1 cellular context compared by ENCODE assay signal in genomic region chr21:44984428-44984791, GRCh38.
A peak's percentile ranks its signal among the peaks of the same experiment; 100 is the strongest.
TF ChIP-seq lines count a peak whose summit lies in the region.

No MANE protein-coding gene starts in this region.

TF ChIP-seq in HepG2, 621 proteins besides CTCF, POLR2A, EP300 and RAD21 (continued from another document and continues in another):
- 0 out of 2 replicates have a peak, but pooled peaks have one; percentile 40 for TF ChIP-seq SNAPC4 (CRISPR knock-in tag; IDR thresholded peaks at IDR 0.05)
- no peak for TF ChIP-seq ZSCAN5A (CRISPR knock-in tag; IDR thresholded peaks at IDR 0.05; ENCODE audit: borderline replicate concordance)
- no peak for TF ChIP-seq ATF1 (CRISPR knock-in tag; IDR thresholded peaks at IDR 0.05)
- TF ChIP-seq BCL6 (CRISPR knock-in tag; IDR thresholded peaks at IDR 0.05), result no peak; the same call in 1 of the 2 replicates
- no peak for TF ChIP-seq SPEN (CRISPR knock-in tag; IDR thresholded peaks at IDR 0.05; ENCODE audit: low read depth)
- 0 out of 2 replicates have a peak, but pooled peaks have one; percentile 29 for TF ChIP-seq ZNF674 (CRISPR knock-in tag; IDR thresholded peaks at IDR 0.05; ENCODE audit: low read depth)
- no peak for TF ChIP-seq REXO4 (CRISPR knock-in tag; IDR thresholded peaks at IDR 0.05; ENCODE audit: borderline replicate concordance)
- TF ChIP-seq ZNF407 (CRISPR knock-in tag; IDR thresholded peaks at IDR 0.05; ENCODE audit: not compliant biosample characterization), result no peak
- TF ChIP-seq ZNF607 (CRISPR knock-in tag; IDR thresholded peaks at IDR 0.05; ENCODE audit: borderline replicate concordance), result 0 out of 2 replicates have a peak, but pooled peaks have one; percentile 9
- TF ChIP-seq CBX5 (CRISPR knock-in tag; IDR thresholded peaks at IDR 0.05; ENCODE audit: borderline replicate concordance), result no peak
- TF ChIP-seq TFDP1 (CRISPR knock-in tag; IDR thresholded peaks at IDR 0.05; ENCODE audit: borderline replicate concordance), result no peak
- no peak for TF ChIP-seq ZNF17 (CRISPR knock-in tag; IDR thresholded peaks at IDR 0.05)
- no peak for TF ChIP-seq ZNF691 (CRISPR knock-in tag; IDR thresholded peaks at IDR 0.05; ENCODE audit: borderline replicate concordance, low read depth)
- TF ChIP-seq ZNF12 (CRISPR knock-in tag; IDR thresholded peaks at IDR 0.05), result no peak
- no peak for TF ChIP-seq KIAA2018 (CRISPR knock-in tag; IDR thresholded peaks at IDR 0.05; ENCODE audit: borderline replicate concordance)
- no peak for TF ChIP-seq ZSCAN25 (CRISPR knock-in tag; IDR thresholded peaks at IDR 0.05)
- TF ChIP-seq ASH2L (IDR thresholded peaks at IDR 0.05; ENCODE audit: insufficient read length, low read depth, low read length), result peak; percentile 23
- TF ChIP-seq HNRNPL (IDR thresholded peaks at IDR 0.05; ENCODE audit: low read depth, low read length), result peak; percentile 90
- no peak for TF ChIP-seq ZNF564 (CRISPR knock-in tag; IDR thresholded peaks at IDR 0.05)
- 0 out of 2 replicates have a peak, but pooled peaks have one; percentile 21 for TF ChIP-seq ZMAT3 (CRISPR knock-in tag; conservative IDR thresholded peaks at IDR 0.05)
- TF ChIP-seq MATR3 (CRISPR knock-in tag; IDR thresholded peaks at IDR 0.05), result no peak
- no peak for TF ChIP-seq MIER2 (CRISPR knock-in tag; IDR thresholded peaks at IDR 0.05)
- TF ChIP-seq ZNF432 (CRISPR knock-in tag; IDR thresholded peaks at IDR 0.05; ENCODE audit: borderline replicate concordance), result no peak
- 0 out of 2 replicates have a peak, but pooled peaks have one; percentile 26 for TF ChIP-seq ZNF772 (CRISPR knock-in tag; IDR thresholded peaks at IDR 0.05)
- TF ChIP-seq ZBTB25 (CRISPR knock-in tag; IDR thresholded peaks at IDR 0.05), result peak; percentile 13; the same call in 1 of the 2 replicates
- TF ChIP-seq TBX2 (CRISPR knock-in tag; IDR thresholded peaks at IDR 0.05; ENCODE audit: borderline replicate concordance), result 0 out of 2 replicates have a peak, but pooled peaks have one; percentile 10
- TF ChIP-seq SAFB2 (CRISPR knock-in tag; IDR thresholded peaks at IDR 0.05; ENCODE audit: borderline replicate concordance, low read depth), result 0 out of 2 replicates have a peak, but pooled peaks have one; percentile 4
